In the genomic region with DNA sequence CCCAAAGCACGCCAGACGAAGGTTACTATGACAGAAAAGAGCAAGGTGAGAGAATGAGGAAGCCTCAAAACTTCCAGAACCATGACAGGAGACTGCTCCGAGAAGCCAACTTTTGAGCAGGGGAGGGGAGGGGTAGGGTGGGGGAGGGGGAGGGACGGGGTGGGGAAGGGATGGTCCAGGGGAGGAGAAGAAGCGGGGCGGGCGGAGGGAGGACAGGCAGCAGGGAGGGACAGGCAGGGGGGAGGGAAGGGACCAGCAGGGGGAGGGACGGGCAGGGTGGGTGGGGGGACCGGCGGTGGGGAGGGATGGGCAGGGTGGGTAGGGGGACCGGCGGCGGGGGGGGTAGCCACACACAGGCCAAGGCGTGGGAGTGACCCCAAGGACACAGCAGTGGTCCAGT, we compare ENCODE assay signal across 16 cellular contexts. TPM values are rescaled to one million over a fixed set of nuclear protein-coding genes. Genes with fewer than 3 reads are reported as not detected.
A peak's percentile ranks its signal among the peaks of the same experiment; 100 is the strongest.
DNase-seq lines count a peak whose midpoint lies in the region; ATAC-seq and TF ChIP-seq lines count a peak whose summit lies in the region.
"Had no signal": no experiment of that assay in that cellular context is flagged by ENCODE, and none has a peak within 500 bp of the region (broad histone marks: within the 10 kb centered on the region; RNA-seq: fewer than 3 reads in every experiment).

No MANE protein-coding gene starts in this region.

- no peaks in the 10 kb centered on the region for H3K27me3 Mint-ChIP-seq in T-helper 2 cell treated with Interferon-gamma antibody and Interleukin-4, amounts not matched to agents 5 μg/mL and 100 μg/mL, for 36 hours (ENCODE audit: low read depth)
- H3K27me3 Mint-ChIP-seq in HFFc6 (ENCODE audit: insufficient read depth): peaks cover 14% of the 10 kb centered on the region
- no peaks in the 10 kb centered on the region for H3K27me3 Mint-ChIP-seq in brain
- no peaks in the 10 kb centered on the region for H3K27me3 Mint-ChIP-seq in neural crest cell (ENCODE audit: low read depth)

- ATAC-seq in GM21786 (IDR thresholded peaks at IDR 0.05; ENCODE audit: unreplicated experiment) (no peak), GM21825 (IDR thresholded peaks at IDR 0.05; ENCODE audit: unreplicated experiment) (no peak)
- ATAC-seq: SK-N-SH treated with all-trans-retinoic acid at 6 μM for 48 hours had no signal

- no peak for TF ChIP-seq CTCF in HFFc6 (IDR thresholded peaks at IDR 0.05)
- TF ChIP-seq CTCF in brain (conservative IDR thresholded peaks at IDR 0.05): no peak
- TF ChIP-seq CTCF in neural crest cell (conservative IDR thresholded peaks at IDR 0.05): no peak

- peaks cover 22% of the 10 kb centered on the region for H3K4me1 Mint-ChIP-seq in T-helper 2 cell treated with Interferon-gamma antibody and Interleukin-4, amounts not matched to agents 5 μg/mL and 100 μg/mL, for 36 hours (ENCODE audit: low read depth)
- H3K4me1 Mint-ChIP-seq in HFFc6 (ENCODE audit: low read depth): peaks cover 51% of the 10 kb centered on the region
- peaks cover 36% of the 10 kb centered on the region for H3K4me1 Mint-ChIP-seq in brain
- peaks cover 14% of the 10 kb centered on the region for H3K4me1 Mint-ChIP-seq in neural crest cell

- no peak for DNase-seq in T-helper 2 cell treated with Interferon-gamma antibody and Interleukin-4, amounts not matched to agents 5 μg/mL and 100 μg/mL, for 36 hours (ENCODE audit: low spot score)
- DNase-seq in T-helper 2 cell: no peak
- DNase-seq in HFFc6: no peak
- no peak for DNase-seq in neural crest cell (ENCODE audit: low read depth, low spot score)
- no peak for DNase-seq in NOMO-1 treated with DMSO at 0.1 percent for 48 hours (lab: John Stamatoyannopoulos, UW; ENCODE audit: unreplicated experiment)
- DNase-seq: 8988T; activated CD8-positive, alpha-beta memory T cell treated with anti-CD3 and anti-CD28 coated beads, Interleukin-2, amount 50 U/mL, for 48 hours; aorta; NCI-H510A; posterior cingulate gyrus; stimulated activated CD4-positive, alpha-beta T cell treated with anti-CD3 and anti-CD28 coated beads, Interleukin-12 subunit alpha, Interleukin-12 subunit beta, amount 100 ng/mL, for 4 hours; substantia nigra had no signal

- H3K9me3 Mint-ChIP-seq in T-helper 2 cell treated with Interferon-gamma antibody and Interleukin-4, amounts not matched to agents 5 μg/mL and 100 μg/mL, for 36 hours: no peaks in the 10 kb centered on the region
- H3K9me3 Mint-ChIP-seq in HFFc6 (no peaks in the 10 kb centered on the region), brain (no peaks in the 10 kb centered on the region), neural crest cell (no peaks in the 10 kb centered on the region)

- H3K36me3 Mint-ChIP-seq in T-helper 2 cell treated with Interferon-gamma antibody and Interleukin-4, amounts not matched to agents 5 μg/mL and 100 μg/mL, for 36 hours (ENCODE audit: low read depth): peaks cover 9% of the 10 kb centered on the region
- H3K36me3 Mint-ChIP-seq in HFFc6 (ENCODE audit: low read depth) (peaks cover 6% of the 10 kb centered on the region), brain (peaks cover 7% of the 10 kb centered on the region), neural crest cell (ENCODE audit: low read depth) (no peaks in the 10 kb centered on the region)

- peak overlapping the region; percentile 72 for H3K4me3 Mint-ChIP-seq in T-helper 2 cell treated with Interferon-gamma antibody and Interleukin-4, amounts not matched to agents 5 μg/mL and 100 μg/mL, for 36 hours
- H3K4me3 Mint-ChIP-seq in HFFc6 (peak overlapping the region; percentile 69), brain (peak overlapping the region; percentile 76 to 90 (median 82)), neural crest cell (peak overlapping the region; percentile 85)

- peak overlapping the region; percentile 78 for H3K27ac Mint-ChIP-seq in T-helper 2 cell treated with Interferon-gamma antibody and Interleukin-4, amounts not matched to agents 5 μg/mL and 100 μg/mL, for 36 hours
- peak overlapping the region; percentile 67; the same call in 1 of the 2 replicates for H3K27ac Mint-ChIP-seq in HFFc6
- peak overlapping the region in 3 of 5 experiments; percentile 30 to 73 (median 56) for H3K27ac Mint-ChIP-seq in brain
- peak overlapping the region; percentile 35 for H3K27ac Mint-ChIP-seq in neural crest cell (ENCODE audit: unreplicated experiment)

RNA-seq across cellular contexts. Expression of gene INTS11, which starts 2.0 kb away (rescaled TPM):
- 10 to 100 TPM; 65.6 to 78.3 (median 69.8) TPM for total RNA-seq in HFFc6 (2021; fragmentation: NEBNext Ultra II Directional; extraction: Animal tissue kit (Norgen Biotek cat#: 25700))
- polyA plus RNA-seq in brain (ENCODE audit: insufficient read depth, low read depth, low replicate concordance): 97.8 TPM
- total RNA-seq in neural crest cell: 137 and 160 TPM in 2 replicates

RNA-seq across cellular contexts. Expression of gene CPTP, which starts 2.2 kb away (rescaled TPM):
- total RNA-seq in HFFc6 (2021; fragmentation: NEBNext Ultra II Directional; extraction: Animal tissue kit (Norgen Biotek cat#: 25700)): 10 to 100 TPM; 24.6 to 31.5 (median 26.6) TPM
- polyA plus RNA-seq in brain (ENCODE audit: insufficient read depth, low read depth, low replicate concordance): 28.2 TPM
- 18.9 and 19.8 TPM in 2 replicates for total RNA-seq in neural crest cell

RNA-seq across cellular contexts. Expression of gene TAS1R3, which starts 8.7 kb away (rescaled TPM):
- under 1 TPM; 0.07 to 0.20 (median 0.13) TPM for total RNA-seq in HFFc6 (2021; fragmentation: NEBNext Ultra II Directional; extraction: Animal tissue kit (Norgen Biotek cat#: 25700))
- 0.24 TPM for polyA plus RNA-seq in brain (ENCODE audit: insufficient read depth, low read depth, low replicate concordance)
- total RNA-seq in neural crest cell: 0.64 and 0.68 TPM in 2 replicates

RNA-seq across cellular contexts. Expression of gene PUSL1, which starts 14.0 kb away (rescaled TPM):
- total RNA-seq in HFFc6 (2021; fragmentation: NEBNext Ultra II Directional; extraction: Animal tissue kit (Norgen Biotek cat#: 25700)): 10 to 100 TPM; 23.5 to 28.7 (median 25.6) TPM
- 13.6 TPM for polyA plus RNA-seq in brain (ENCODE audit: insufficient read depth, low read depth, low replicate concordance)
- 26.3 and 27.9 TPM in 2 replicates for total RNA-seq in neural crest cell

RNA-seq across cellular contexts. Expression of gene ACAP3, which starts 14.7 kb away (rescaled TPM):
- 10 to 100 TPM; 39.4 to 50.8 (median 42.6) TPM for total RNA-seq in HFFc6 (2021; fragmentation: NEBNext Ultra II Directional; extraction: Animal tissue kit (Norgen Biotek cat#: 25700))
- 47.9 TPM for polyA plus RNA-seq in brain (ENCODE audit: insufficient read depth, low read depth, low replicate concordance)
- total RNA-seq in neural crest cell: 111 and 124 TPM in 2 replicates
